Comparison of ENCODE assay signal across 11 cellular contexts in genomic region chr3:52684184-52684583, GRCh38. TPM values are rescaled to one million over a fixed set of nuclear protein-coding genes. Genes with fewer than 3 reads are reported as not detected.
DNase-seq lines count a peak whose midpoint lies in the region; ATAC-seq, FAIRE-seq and TF ChIP-seq lines count a peak whose summit lies in the region.
"Had no signal": no experiment of that assay in that cellular context is flagged by ENCODE, and none has a peak within 500 bp of the region (broad histone marks: within the 10 kb centered on the region; RNA-seq: fewer than 3 reads in every experiment).

No MANE protein-coding gene starts in this region.

- H3K4me3 ChIP-seq in HFF-Myc (replicated peaks; ENCODE audit: low read depth, low read length) (peak overlapping the region; percentile 78; the same call in 1 of the 2 replicates), foreskin fibroblast (ENCODE audit: low read depth in 1 of 2, low read length in 2 of 2) (peak overlapping the region; percentile 75 to 83), small intestine (ENCODE audit: low read depth in 1 of 2, low read length in 2 of 2) (no peak overlapping the region), WERI-Rb-1 (ENCODE audit: low read depth, low read length) (no peak overlapping the region)

- H3K9me3 Mint-ChIP-seq in T-cell = no peaks in the 10 kb centered on the region
- H3K9me3 Mint-ChIP-seq: central memory CD8-positive, alpha-beta T cell had no signal

- DNase-seq in HFF-Myc (ENCODE audit: extremely low read depth, low read depth) = no peak
- DNase-seq in T-cell = no peak
- DNase-seq in foreskin fibroblast = no peak
- DNase-seq in small intestine = peak; percentile 11
- no peak for DNase-seq in AG08395 (ENCODE audit: low spot score)
- DNase-seq in stimulated activated CD4-positive, alpha-beta T cell treated with anti-CD3 and anti-CD28 coated beads, Interleukin-15, amount 100 ng/mL, for 24 hours = no peak
- DNase-seq in WERI-Rb-1 = no peak
- DNase-seq: NCI-H1092 had no signal

- peaks cover 35% of the 10 kb centered on the region for H3K36me3 Mint-ChIP-seq in T-cell

- CTCF ChIA-PET in T-cell (lab: Charles Lee) = no interaction called here

- no peaks in the 10 kb centered on the region for H3K27me3 ChIP-seq in small intestine (ENCODE audit: control insufficient read depth in 2 of 2, insufficient read depth in 2 of 2, low read length in 2 of 2)
- H3K27me3 ChIP-seq in WERI-Rb-1 (ENCODE audit: insufficient read depth, low read depth, severe bottlenecking) = no peaks in the 10 kb centered on the region

- H3K27ac ChIP-seq in small intestine (ENCODE audit: low read depth in 1 of 2, low read length in 1 of 2) (no peak overlapping the region), WERI-Rb-1 (no peak overlapping the region)

- H3K27me3 Mint-ChIP-seq in T-cell = no peaks in the 10 kb centered on the region
- H3K27me3 Mint-ChIP-seq: central memory CD8-positive, alpha-beta T cell had no signal

- ATAC-seq in T-cell (replicated peaks in 1 of 4) = no peak

- H3K9me3 ChIP-seq in small intestine (ENCODE audit: control insufficient read depth, low read depth) (no peaks in the 10 kb centered on the region), WERI-Rb-1 (ENCODE audit: severe bottlenecking) (no peaks in the 10 kb centered on the region)
- H3K9me3 ChIP-seq: HAP-1 had no signal

- H3K4me1 ChIP-seq in small intestine (ENCODE audit: control insufficient read depth in 2 of 2, insufficient read depth in 1 of 2, low read depth in 1 of 2, low read length in 1 of 2) = peaks cover 2 to 6% of the 10 kb centered on the region in 2 donors

- peak overlapping the region; percentile 83 to 95 for H3K27ac Mint-ChIP-seq in T-cell

- WGBS in small intestine, 3 donors = 11 to 41% (median 21%) methylated on average over 5 of the region's 5 CpGs

- H3K36me3 ChIP-seq in small intestine (ENCODE audit: control insufficient read depth in 2 of 2, insufficient read depth in 2 of 2, low read length in 2 of 2) (peaks cover 9 to 10% of the 10 kb centered on the region in 2 donors), WERI-Rb-1 (peaks cover 58% of the 10 kb centered on the region)

- H3K4me3 Mint-ChIP-seq in T-cell = peak overlapping the region; percentile 89 to 99 (median 90)

- POLR2A ChIA-PET in T-cell (lab: Charles Lee) = interaction anchor here in 1 of 2 donors (0.7 kb wide), 1 partner anchor 567 kb away, joined by 8 read pairs; no protein-coding TSS in a partner anchor

- FAIRE-seq in small intestine (lab: Jason Lieb, UNC) = no peak
- FAIRE-seq: islet of Langerhans had no signal

- TF ChIP-seq CTCF in HFF-Myc (IDR thresholded peaks at IDR 0.05; ENCODE audit: low read depth, low read length, missing control alignments) (no peak), foreskin fibroblast (IDR thresholded peaks at IDR 0.05; ENCODE audit: low read depth, low read length) (no peak), WERI-Rb-1 (IDR thresholded peaks at IDR 0.05; ENCODE audit: low read depth, low read length) (no peak)

- peaks cover 49 to 76% (median 73%) of the 10 kb centered on the region in 3 donors for H3K4me1 Mint-ChIP-seq in T-cell

RNA-seq across cellular contexts. Expression of gene PBRM1, which starts 1.5 kb away (rescaled TPM):
- 10 to 100 TPM; 57.4 to 73.3 (median 63.3) TPM for total RNA-seq in T-cell
- 10 to 100 TPM in 1 of 3 donors, 1 to 10 TPM in 2; 6.7 to 17.7 (median 7.0) TPM for polyA plus RNA-seq in small intestine

RNA-seq across cellular contexts. Expression of gene GNL3, which starts 1.6 kb away (rescaled TPM):
- total RNA-seq in T-cell = 100 to 1,000 TPM in 2 of 5 donors, 10 to 100 TPM in 3; 77.1 to 110 (median 86.6) TPM
- polyA plus RNA-seq in small intestine = 10 to 100 TPM; 25.3 to 80.5 (median 30.0) TPM

RNA-seq across cellular contexts. Expression of gene GLT8D1, which starts 21.4 kb away (rescaled TPM):
- 10 to 100 TPM; 21.0 to 47.0 (median 39.1) TPM for total RNA-seq in T-cell
- polyA plus RNA-seq in small intestine = 10 to 100 TPM; 13.0 to 33.3 (median 19.2) TPM

RNA-seq across cellular contexts. Expression of gene SPCS1, which starts 21.7 kb away (rescaled TPM):
- total RNA-seq in T-cell = 10 to 100 TPM; 61.8 to 85.8 (median 81.3) TPM
- polyA plus RNA-seq in small intestine = 100 to 1,000 TPM in 2 of 3 donors, 10 to 100 TPM in 1; 90.6 to 215 (median 130) TPM

Comparison
In these comparisons a context has a peak if more than half of its experiments do, and no peak if none do; other contexts are left out.
1. H3K4me3 ChIP-seq: peak in HFF-Myc (single experiment) and foreskin fibroblast (2 of 2); none in small intestine (0 of 2) and WERI-Rb-1 (single experiment).